ENCODE assay signal across 8 cellular contexts in the genomic region with DNA sequence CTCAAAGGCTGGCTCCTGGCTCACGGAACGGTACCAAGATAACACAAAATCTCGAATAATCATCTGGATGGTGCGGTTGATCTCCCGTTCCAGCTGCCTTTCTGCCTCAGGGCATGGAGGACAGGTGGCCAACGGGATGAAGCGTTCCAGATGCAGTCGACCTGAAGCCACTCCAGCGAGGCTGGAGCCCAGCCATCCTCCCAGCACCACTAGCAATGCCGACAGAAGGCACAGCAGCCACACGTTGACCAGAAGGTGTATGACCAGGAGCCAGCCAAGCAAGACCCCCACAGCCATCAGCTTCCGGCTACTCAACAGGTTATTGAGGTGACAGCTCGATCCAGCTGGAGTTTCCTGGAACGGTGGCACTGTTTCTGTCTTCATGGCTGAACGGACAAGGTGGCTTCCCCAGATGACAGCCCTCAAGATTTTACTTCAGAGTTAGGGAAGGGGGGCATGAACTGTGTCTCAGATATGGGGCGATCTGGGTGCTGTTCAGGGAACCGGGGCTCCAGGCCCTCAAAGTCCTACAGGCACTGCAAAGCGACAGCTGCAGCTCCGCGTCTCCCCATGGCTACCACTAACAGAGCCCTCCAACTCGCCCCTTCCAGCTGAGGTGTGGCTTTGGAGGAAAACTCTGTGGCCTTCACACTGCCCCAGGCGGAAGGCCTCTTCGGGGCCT. TPM values are rescaled to one million over a fixed set of nuclear protein-coding genes. Genes with fewer than 3 reads are reported as not detected.
DNase-seq lines count a peak whose midpoint lies in the region; ATAC-seq and TF ChIP-seq lines count a peak whose summit lies in the region.

No MANE protein-coding gene starts in this region.

- H3K36me3 ChIP-seq in BLaER1 treated with 17β-estradiol and CSF1 and Interleukin-3, amounts not matched to agents 10 nM and 100 nM = peaks cover 40 to 50% (median 44%) of the 10 kb centered on the region in 11 experiments
- H3K36me3 ChIP-seq in SK-N-MC (ENCODE audit: insufficient read depth, low read length) (peaks cover 18% of the 10 kb centered on the region), gastrocnemius medialis (peaks cover 0 to 19% of the 10 kb centered on the region in 2 donors)

- TF ChIP-seq POLR2A in gastrocnemius medialis (IDR thresholded peaks at IDR 0.05) = no peak

- peak overlapping the region; percentile 68 to 98 (median 86) for H3K4me3 ChIP-seq in BLaER1 treated with 17β-estradiol and CSF1 and Interleukin-3, amounts not matched to agents 10 nM and 100 nM
- H3K4me3 ChIP-seq in SK-N-MC (peak overlapping the region; percentile 81), fibroblast of mammary gland (ENCODE audit: control insufficient read depth, low read depth, low read length) (peak overlapping the region; percentile 83), gastrocnemius medialis (peak overlapping the region; percentile 79 to 99 (median 94))

- peak; percentile 25 for ATAC-seq in GM21717 (IDR thresholded peaks at IDR 0.05; ENCODE audit: unreplicated experiment)
- no peak for ATAC-seq in gastrocnemius medialis
- ATAC-seq in GM19328 (IDR thresholded peaks at IDR 0.05; ENCODE audit: unreplicated experiment) = no peak
- no peak for ATAC-seq in GM19467 (IDR thresholded peaks at IDR 0.05; ENCODE audit: unreplicated experiment)

- peak overlapping the region; percentile 89 to 97 (median 93) for H3K27ac ChIP-seq in BLaER1 treated with 17β-estradiol and CSF1 and Interleukin-3, amounts not matched to agents 10 nM and 100 nM
- H3K27ac ChIP-seq in SK-N-MC (no peak overlapping the region), gastrocnemius medialis (peak overlapping the region; percentile 86 to 97 (median 92))

- peaks cover 16 to 35% (median 25%) of the 10 kb centered on the region in 10 experiments for H3K4me1 ChIP-seq in BLaER1 treated with 17β-estradiol and CSF1 and Interleukin-3, amounts not matched to agents 10 nM and 100 nM
- H3K4me1 ChIP-seq in gastrocnemius medialis = peaks cover 38 to 42% of the 10 kb centered on the region in 2 donors

- peak overlapping the region; percentile 90 to 98 (median 94) for H3K9ac ChIP-seq in BLaER1 treated with 17β-estradiol and CSF1 and Interleukin-3, amounts not matched to agents 10 nM and 100 nM
- peak overlapping the region; percentile 90 for H3K9ac ChIP-seq in SK-N-MC (ENCODE audit: insufficient read length)

- in situ Hi-C loops in gastrocnemius medialis (cut with MboI; ENCODE audit: low sequenced_read_pairs in 4 of 4) = loop anchor here (25.0 kb wide), 1 partner anchor 1028 kb away; the partner anchor contains the start of gene NFRKB (in 4 of the 4)

- intact Hi-C loops in gastrocnemius medialis (cut with DNase I; ENCODE audit: low total_unique reads) = loop anchor here (2.0 to 10.0 kb wide), 5 partner anchors 13 to 1021 kb away; partner anchors contain the start of genes NFRKB, PRDM10 and ZBTB44

- H3K9me3 ChIP-seq in BLaER1 treated with 17β-estradiol and CSF1 and Interleukin-3, amounts not matched to agents 10 nM and 100 nM (replicated peaks in 1 of 11) = peaks cover 0 to 16% (median 0%) of the 10 kb centered on the region in 11 experiments; a peak in 3 of 22 replicates
- H3K9me3 ChIP-seq in SK-N-MC (ENCODE audit: low read depth, low read length) (no peaks in the 10 kb centered on the region), gastrocnemius medialis (no peaks in the 10 kb centered on the region)

- no peak for DNase-seq in SK-N-MC (ENCODE audit: low read depth, low spot score)
- no peak for DNase-seq in fibroblast of mammary gland (ENCODE audit: low read depth)
- DNase-seq in gastrocnemius medialis = peak in 1 of 2 donors; percentile 16
- DNase-seq in stimulated activated CD4-positive, alpha-beta T cell treated with anti-CD3 and anti-CD28 coated beads, Interleukin-12 subunit alpha, Interleukin-12 subunit beta, amount 100 ng/mL, for 4 hours = no peak

- H3K27me3 ChIP-seq in BLaER1 treated with 17β-estradiol and CSF1 and Interleukin-3, amounts not matched to agents 10 nM and 100 nM = no peaks in the 10 kb centered on the region
- no peaks in the 10 kb centered on the region for H3K27me3 ChIP-seq in gastrocnemius medialis

- no peak for TF ChIP-seq CTCF in fibroblast of mammary gland (conservative IDR thresholded peaks at IDR 0.05; ENCODE audit: control insufficient read depth, insufficient read depth, low read depth, low read length)
- no peak for TF ChIP-seq CTCF in gastrocnemius medialis (IDR thresholded peaks at IDR 0.05 in 4 of 5, conservative IDR thresholded peaks at IDR 0.05 in 1 of 5)

- H4K20me1 ChIP-seq in BLaER1 treated with 17β-estradiol and CSF1 and Interleukin-3, amounts not matched to agents 10 nM and 100 nM = peaks cover 0 to 19% (median 9%) of the 10 kb centered on the region in 11 experiments; a peak in 11 of 22 replicates

- peak overlapping the region; percentile 93 to 100 (median 97) for H3K4me2 ChIP-seq in BLaER1 treated with 17β-estradiol and CSF1 and Interleukin-3, amounts not matched to agents 10 nM and 100 nM

RNA-seq across cellular contexts. Expression of gene SNX19, which starts 0.6 kb away (rescaled TPM):
- total RNA-seq in gastrocnemius medialis = 10 to 100 TPM; 37.9 to 88.2 (median 72.0) TPM
